21 cellular contexts compared by ENCODE assay signal in genomic region chr12:107478881-107479280, GRCh38.
A peak's percentile ranks its signal among the peaks of the same experiment; 100 is the strongest.
DNase-seq lines count a peak whose midpoint lies in the region; ATAC-seq, FAIRE-seq and TF ChIP-seq lines count a peak whose summit lies in the region.
"Had no signal": no experiment of that assay in that cellular context is flagged by ENCODE, and none has a peak within 500 bp of the region (broad histone marks: within the 10 kb centered on the region; RNA-seq: fewer than 3 reads in every experiment).

No MANE protein-coding gene starts in this region.

- H2AK5ac ChIP-seq in IMR-90 (ENCODE audit: low read depth, low read length) = no peak overlapping the region

- dilution Hi-C loops in IMR-90 (cut with HindIII; ENCODE audit: low sequenced_read_pairs, unreplicated experiment) = no loop called here

- in situ Hi-C loops in IMR-90 (cut with MboI; ENCODE audit: low sequenced_read_pairs) = no loop called here

- H3K27me3 ChIP-seq in IMR-90 (ENCODE audit: control insufficient read depth, insufficient read depth, low read length) (peaks cover 8% of the 10 kb centered on the region), astrocyte (ENCODE audit: insufficient read depth, low read length) (peaks cover 2% of the 10 kb centered on the region)
- H3K27me3 ChIP-seq: Peyer's patch had no signal

- no peak overlapping the region for H3K4me2 ChIP-seq in IMR-90 (ENCODE audit: low read depth, low read length)
- H3K4me2 ChIP-seq in astrocyte (ENCODE audit: low read length) = no peak overlapping the region
- H3K4me2 ChIP-seq: KMS-11 had no signal

- H2AFZ ChIP-seq in IMR-90 (replicated peaks; ENCODE audit: low read length, poor library complexity) = no peak overlapping the region
- H2AFZ ChIP-seq in astrocyte (ENCODE audit: low read depth, low read length) = no peak overlapping the region

- no peak overlapping the region for H3K23ac ChIP-seq in IMR-90 (ENCODE audit: low read depth, low read length)

- no peak for TF ChIP-seq POLR2A in IMR-90 (IDR thresholded peaks at IDR 0.05; ENCODE audit: low read depth, low read length)

- H2AK9ac ChIP-seq in IMR-90 (replicated peaks; ENCODE audit: low read depth, low read length, poor library complexity) = no peak overlapping the region

- CTCF ChIA-PET in IMR-90 (lab: Yijun Ruan, JAX) = no interaction called here

- TF ChIP-seq CTCF in AG10803 (conservative IDR thresholded peaks at IDR 0.05; ENCODE audit: low read length) (0 out of 2 replicates have a peak, but pooled peaks have one; percentile 3), IMR-90 (conservative IDR thresholded peaks at IDR 0.05; ENCODE audit: low read depth, low read length) (no peak), astrocyte (IDR thresholded peaks at IDR 0.05; ENCODE audit: insufficient read depth, low read depth, low read length) (no peak), fibroblast of pulmonary artery (IDR thresholded peaks at IDR 0.05; ENCODE audit: low read length, missing control alignments) (no peak), chondrocyte (IDR thresholded peaks at IDR 0.05) (no peak)

- H2BK20ac ChIP-seq in IMR-90 (ENCODE audit: low read depth, low read length) = no peak overlapping the region

- H3K27me3 Mint-ChIP-seq in astrocyte (ENCODE audit: low read depth, unreplicated experiment) = peaks cover 16% of the 10 kb centered on the region
- peaks cover 21% of the 10 kb centered on the region for H3K27me3 Mint-ChIP-seq in chondrocyte (ENCODE audit: low read depth)
- H3K27me3 Mint-ChIP-seq in T-helper 2 cell treated with Interferon-gamma antibody and Interleukin-4, amounts not matched to agents 5 μg/mL and 100 μg/mL, for 36 hours (ENCODE audit: low read depth) = no peaks in the 10 kb centered on the region

- H3K79me2 ChIP-seq in astrocyte (ENCODE audit: insufficient read depth, low read length) = no peaks in the 10 kb centered on the region

- WGBS in IMR-90 (ENCODE audit: extremely low coverage in 2 of 2, insufficient read length in 1 of 2), 2 experiments = no CpG with 5 or more reads among the region's 1 CpG

- H3K36me3 Mint-ChIP-seq in astrocyte (ENCODE audit: low read depth, unreplicated experiment) (no peaks in the 10 kb centered on the region), chondrocyte (ENCODE audit: low read depth) (no peaks in the 10 kb centered on the region)
- H3K36me3 Mint-ChIP-seq in T-helper 2 cell treated with Interferon-gamma antibody and Interleukin-4, amounts not matched to agents 5 μg/mL and 100 μg/mL, for 36 hours (ENCODE audit: low read depth) = no peaks in the 10 kb centered on the region
- H3K36me3 Mint-ChIP-seq: CD8-positive, alpha-beta memory T cell had no signal

- H4K20me1 ChIP-seq in IMR-90 (ENCODE audit: insufficient read depth, low read length) (no peaks in the 10 kb centered on the region), astrocyte (ENCODE audit: insufficient read depth, low read length) (peaks cover 4% of the 10 kb centered on the region)

- no peak overlapping the region for H4K5ac ChIP-seq in IMR-90 (ENCODE audit: low read depth, low read length)

- H3K36me3 ChIP-seq in IMR-90 (ENCODE audit: control insufficient read depth, insufficient read depth, low read length) (no peaks in the 10 kb centered on the region), astrocyte (ENCODE audit: insufficient read depth, low read length) (no peaks in the 10 kb centered on the region)
- H3K36me3 ChIP-seq: Peyer's patch had no signal

- H3K4me1 ChIP-seq in IMR-90 (ENCODE audit: control insufficient read depth, insufficient read depth, low read length) (no peaks in the 10 kb centered on the region), astrocyte (ENCODE audit: insufficient read depth, low read length) (no peaks in the 10 kb centered on the region)

- H3K4me1 Mint-ChIP-seq in astrocyte (ENCODE audit: low read depth, unreplicated experiment) = peaks cover 8% of the 10 kb centered on the region
- H3K4me1 Mint-ChIP-seq in chondrocyte (ENCODE audit: low read depth) = no peaks in the 10 kb centered on the region
- no peaks in the 10 kb centered on the region for H3K4me1 Mint-ChIP-seq in T-helper 2 cell treated with Interferon-gamma antibody and Interleukin-4, amounts not matched to agents 5 μg/mL and 100 μg/mL, for 36 hours (ENCODE audit: low read depth)

- H3K9me3 Mint-ChIP-seq in astrocyte (ENCODE audit: unreplicated experiment) = peaks cover 1% of the 10 kb centered on the region
- H3K9me3 Mint-ChIP-seq in chondrocyte (ENCODE audit: low read depth) = no peaks in the 10 kb centered on the region
- H3K9me3 Mint-ChIP-seq in T-helper 2 cell treated with Interferon-gamma antibody and Interleukin-4, amounts not matched to agents 5 μg/mL and 100 μg/mL, for 36 hours = no peaks in the 10 kb centered on the region
- H3K9me3 Mint-ChIP-seq: CD8-positive, alpha-beta memory T cell had no signal

- DNase-seq in AG10803 (ENCODE audit: low read depth) (peak; percentile 72), IMR-90 (peak; percentile 32), astrocyte (ENCODE audit: low read depth) (peak; percentile 10), fibroblast of pulmonary artery (ENCODE audit: low read depth) (peak; percentile 8), chondrocyte (ENCODE audit: low spot score) (no peak)
- no peak for DNase-seq in T-helper 2 cell treated with Interferon-gamma antibody and Interleukin-4, amounts not matched to agents 5 μg/mL and 100 μg/mL, for 36 hours (ENCODE audit: low spot score)
- DNase-seq: Calu3; CD8-positive, alpha-beta memory T cell; DMS153; H7; HFFc6; NCI-H2081; NCI-H446; NCI-H526; Peyer's patch had no signal

- H3K9ac ChIP-seq in IMR-90 (ENCODE audit: low read depth, low read length) (no peak overlapping the region), astrocyte (ENCODE audit: low read length) (no peak overlapping the region)
- H3K9ac ChIP-seq: KMS-11 had no signal

- no peak overlapping the region for H3K18ac ChIP-seq in IMR-90 (ENCODE audit: low read depth, low read length)

- no peak overlapping the region for H4K91ac ChIP-seq in IMR-90 (ENCODE audit: insufficient read depth, low read depth, low read length)

- H3K79me1 ChIP-seq in IMR-90 (ENCODE audit: low read depth in 1 of 2, low read length in 2 of 2) = no peaks in the 10 kb centered on the region

- no TSS peak for BruUV-seq in IMR-90 (replicated peaks; lab: Mats Ljungman, UMichigan)

- H3K4me3 Mint-ChIP-seq in astrocyte (ENCODE audit: unreplicated experiment) (no peak overlapping the region), chondrocyte (ENCODE audit: unreplicated experiment) (no peak overlapping the region)
- no peak overlapping the region for H3K4me3 Mint-ChIP-seq in T-helper 2 cell treated with Interferon-gamma antibody and Interleukin-4, amounts not matched to agents 5 μg/mL and 100 μg/mL, for 36 hours
- H3K4me3 Mint-ChIP-seq: CD8-positive, alpha-beta memory T cell; HFFc6 had no signal

- no peaks in the 10 kb centered on the region for H3K9me1 ChIP-seq in IMR-90 (ENCODE audit: insufficient read depth, low read length)

- H3K9me3 ChIP-seq in IMR-90 (ENCODE audit: control insufficient read depth, insufficient read depth, low read length) (no peaks in the 10 kb centered on the region), astrocyte (ENCODE audit: insufficient read depth, low read depth, low read length) (no peaks in the 10 kb centered on the region)
- H3K9me3 ChIP-seq: Peyer's patch had no signal

- H3K4ac ChIP-seq in IMR-90 (ENCODE audit: low read depth, low read length) = no peak overlapping the region

- no peak overlapping the region for H2BK120ac ChIP-seq in IMR-90 (ENCODE audit: low read depth, low read length)

- H3K56ac ChIP-seq in IMR-90 (ENCODE audit: extremely low read depth, insufficient read depth, low read length) = no peak overlapping the region

- H2BK15ac ChIP-seq in IMR-90 (ENCODE audit: low read depth, low read length) = no peak overlapping the region

- no peak for TF ChIP-seq RAD21 in IMR-90 (IDR thresholded peaks at IDR 0.05; ENCODE audit: low read length)

- POLR2A ChIA-PET in IMR-90 (lab: Charles Lee; ENCODE audit: unreplicated experiment) = no interaction called here

- H2BK5ac ChIP-seq in IMR-90 (ENCODE audit: low read depth, low read length, poor library complexity, severe bottlenecking) = no peak overlapping the region

- H3K27ac ChIP-seq in IMR-90 (ENCODE audit: insufficient read depth, low read length) (no peak overlapping the region), astrocyte (ENCODE audit: low read depth, low read length) (no peak overlapping the region)
- H3K27ac ChIP-seq: C4-2B, KMS-11, Peyer's patch had no signal

- intact Hi-C loops in IMR-90 (cut with micrococcal nuclease) = no loop called here

- H3K27ac Mint-ChIP-seq in astrocyte (ENCODE audit: unreplicated experiment) (no peak overlapping the region), chondrocyte (ENCODE audit: unreplicated experiment) (no peak overlapping the region)
- H3K27ac Mint-ChIP-seq in T-helper 2 cell treated with Interferon-gamma antibody and Interleukin-4, amounts not matched to agents 5 μg/mL and 100 μg/mL, for 36 hours = no peak overlapping the region
- H3K27ac Mint-ChIP-seq: CD8-positive, alpha-beta memory T cell; HFFc6 had no signal

- no peak for ATAC-seq in IMR-90 (ENCODE audit: low read depth)
- no peak for ATAC-seq in GM18861 (IDR thresholded peaks at IDR 0.05; ENCODE audit: unreplicated experiment)
- no peak for ATAC-seq in GM18517 (IDR thresholded peaks at IDR 0.05; ENCODE audit: unreplicated experiment)
- ATAC-seq: Right ventricle myocardium inferior had no signal

- no peak overlapping the region for H4K8ac ChIP-seq in IMR-90 (ENCODE audit: low read depth in 2 of 2, low read length in 2 of 2)

- no peak overlapping the region for H3K4me3 ChIP-seq in AG10803 (ENCODE audit: low read length)
- H3K4me3 ChIP-seq in IMR-90 (ENCODE audit: insufficient read depth, low read depth, low read length) = no peak overlapping the region
- no peak overlapping the region for H3K4me3 ChIP-seq in astrocyte (ENCODE audit: insufficient read depth, low read depth, low read length)
- H3K4me3 ChIP-seq in fibroblast of pulmonary artery (replicated peaks; ENCODE audit: low read depth, low read length) = no peak overlapping the region
- H3K4me3 ChIP-seq: Peyer's patch had no signal

- FAIRE-seq in astrocyte (lab: Jason Lieb, UNC) = no peak
- FAIRE-seq: G401.6 had no signal

- no peak overlapping the region for H3K14ac ChIP-seq in IMR-90 (replicated peaks; ENCODE audit: low read depth, low read length)

TF ChIP-seq in IMR-90, 13 proteins besides CTCF, POLR2A, EP300 and RAD21 (continues in another document):
- TF ChIP-seq RCOR1 (IDR thresholded peaks at IDR 0.05; ENCODE audit: insufficient replicate concordance, low read length) = no peak
- TF ChIP-seq ELK1 (IDR thresholded peaks at IDR 0.05; ENCODE audit: borderline replicate concordance, low read depth, low read length) = no peak

Comparison
In these comparisons a context has a peak if more than half of its experiments do, and no peak if none do; other contexts are left out.
1. DNase-seq: peak in AG10803 (single experiment), IMR-90 (single experiment), astrocyte (single experiment) and fibroblast of pulmonary artery (single experiment); none in chondrocyte (single experiment) and T-helper 2 cell treated with Interferon-gamma antibody and Interleukin-4, amounts not matched to agents 5 μg/mL and 100 μg/mL, for 36 hours (single experiment).